8 cellular contexts compared by ENCODE assay signal in the genomic region with DNA sequence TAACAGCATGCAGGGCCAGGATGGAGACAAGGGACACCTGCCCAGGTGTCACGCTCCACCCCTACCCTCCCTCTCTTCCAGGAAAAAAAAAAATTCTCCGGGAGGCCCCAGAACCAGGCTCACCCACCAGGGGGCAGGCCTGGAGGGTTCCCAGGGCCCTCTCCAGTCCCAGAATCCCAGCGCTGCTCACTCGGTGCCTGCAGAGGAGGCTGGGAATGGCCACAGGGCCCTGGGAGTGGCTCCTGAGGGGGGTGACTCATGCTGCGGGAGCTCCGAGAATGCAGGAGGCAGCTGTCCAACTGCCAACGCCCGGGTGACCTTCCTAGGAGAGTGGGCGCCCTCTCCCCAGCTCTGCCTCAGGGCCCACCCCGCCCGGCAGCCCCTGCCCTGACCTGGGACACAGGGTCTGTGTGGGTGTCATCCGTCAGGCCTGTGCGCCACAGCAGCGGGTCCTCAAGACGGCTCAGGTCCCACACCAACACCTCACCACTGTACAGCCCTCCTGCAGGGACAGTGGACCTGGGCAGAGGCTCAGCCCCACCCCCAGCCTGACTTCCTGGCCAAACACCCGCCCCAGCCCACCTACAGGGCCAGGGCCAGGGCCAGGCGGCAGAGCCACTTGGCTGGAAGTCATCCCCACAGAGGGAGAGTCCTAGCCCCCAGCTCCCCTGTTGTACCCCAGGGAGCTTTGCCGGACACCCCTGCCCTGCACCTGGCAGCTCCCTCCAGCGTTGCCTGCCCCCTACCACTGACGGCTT. TPM values are rescaled to one million over a fixed set of nuclear protein-coding genes. Genes with fewer than 3 reads are reported as not detected.
DNase-seq lines count a peak whose midpoint lies in the region; TF ChIP-seq lines count a peak whose summit lies in the region.

No MANE protein-coding gene starts in this region.

- peak in 9 of 11 experiments; percentile 22 to 64 (median 52) for TF ChIP-seq CTCF in spleen (IDR thresholded peaks at IDR 0.05 in 8 of 11, conservative IDR thresholded peaks at IDR 0.05 in 3 of 11)

- H3K36me3 ChIP-seq in spleen = peaks cover 3 to 100% (median 45%) of the 10 kb centered on the region in 6 donors

- peak overlapping the region; percentile 66 to 85 (median 78) for H3K27ac ChIP-seq in spleen

- H3K27me3 ChIP-seq in spleen (replicated peaks in 1 of 7) = no peaks in the 10 kb centered on the region

- TF ChIP-seq POLR2A in spleen (IDR thresholded peaks at IDR 0.05) = no peak

- 60 to 95% (median 66%) methylated on average over 6 to 20 of the region's 20 CpGs for WGBS in spleen, 5 donors

- H3K4me1 ChIP-seq in spleen = peaks cover 0 to 40% (median 25%) of the 10 kb centered on the region in 6 donors

- peak; percentile 98 for DNase-seq in ELF-1 (ENCODE audit: low read depth, low spot score)
- DNase-seq in NCI-H1417 treated with DMSO at 0.1 percent for 48 hours (lab: John Stamatoyannopoulos, UW) = peak; percentile 17
- peak; percentile 99 for DNase-seq in astrocyte of the hippocampus (ENCODE audit: low read depth, low spot score)
- DNase-seq in iPS-NIHi11 (ENCODE audit: low spot score) = peak; percentile 89
- peak; percentile 85 for DNase-seq in spleen
- DNase-seq in activated CD4-positive, alpha-beta T cell treated with anti-CD3 and anti-CD28 coated beads for 48 hours = no peak
- DNase-seq in NCI-H748 treated with DMSO at 0.1 percent for 48 hours (lab: John Stamatoyannopoulos, UW) = no peak
- DNase-seq in SKM-1 treated with dmso at 0.1 percent for 144 hours (lab: John Stamatoyannopoulos, UW; ENCODE audit: unreplicated experiment) = no peak

- no peaks in the 10 kb centered on the region for H3K9me3 ChIP-seq in spleen

- peak overlapping the region in 1 of 8 donors; percentile 14 for H3K4me3 ChIP-seq in spleen

- intact Hi-C loops in spleen (cut with DNase I; ENCODE audit: low total_unique reads) = no loop called here

RNA-seq across cellular contexts. Expression of a gene that starts 21.2 kb away (rescaled TPM):
- 10 to 100 TPM; 19.0 to 38.0 (median 25.8) TPM for total RNA-seq in spleen
- 10 to 100 TPM; 40.6 to 61.6 (median 53.8) TPM for polyA plus RNA-seq in spleen

RNA-seq across cellular contexts. Expression of a gene that starts 53.6 kb away (rescaled TPM):
- total RNA-seq in spleen = 100 to 1,000 TPM; 140 to 251 (median 216) TPM
- 100 to 1,000 TPM; 127 to 159 (median 158) TPM for polyA plus RNA-seq in spleen

Comparison
In these comparisons a context has a peak if more than half of its experiments do, and no peak if none do; other contexts are left out.
1. DNase-seq: peak in ELF-1 (single experiment), NCI-H1417 treated with DMSO at 0.1 percent for 48 hours (single experiment), astrocyte of the hippocampus (single experiment), iPS-NIHi11 (single experiment) and spleen (single experiment); none in activated CD4-positive, alpha-beta T cell treated with anti-CD3 and anti-CD28 coated beads for 48 hours (single experiment), NCI-H748 treated with DMSO at 0.1 percent for 48 hours (single experiment) and SKM-1 treated with dmso at 0.1 percent for 144 hours (single experiment).